In the genomic region with DNA sequence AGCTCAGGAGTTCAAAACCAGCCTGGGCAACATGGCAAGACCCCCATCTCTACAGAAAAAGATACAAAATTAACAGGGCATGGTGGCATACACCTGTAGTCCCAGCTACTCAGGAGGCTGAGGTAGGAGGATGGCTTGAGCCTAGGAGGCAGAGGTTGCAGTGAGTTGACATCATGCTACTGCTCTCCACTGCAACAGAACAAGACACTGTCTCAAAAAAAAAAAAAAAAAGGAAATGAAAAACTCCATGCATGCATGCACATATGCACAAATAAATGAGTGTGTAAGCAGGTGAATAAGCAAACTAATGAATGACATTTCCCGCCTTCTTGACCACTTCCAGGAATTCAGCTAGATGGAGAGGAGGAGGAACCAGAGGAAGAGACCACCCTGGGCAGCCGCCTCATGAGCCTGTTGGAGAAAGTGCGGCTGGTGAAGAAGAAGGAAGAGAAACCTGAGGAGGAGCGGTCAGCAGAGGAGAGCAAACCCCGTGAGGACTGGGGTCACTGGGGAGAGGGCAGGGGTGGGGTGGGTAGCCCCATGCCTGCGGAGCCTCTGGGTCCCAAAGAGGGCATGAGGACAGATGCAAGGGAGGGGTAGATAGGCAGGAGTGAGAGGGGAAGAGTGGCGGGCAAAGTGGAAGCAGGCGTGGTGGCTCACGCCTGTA, we compare ENCODE assay signal across 1 cellular context.
TF ChIP-seq lines count a peak whose summit lies in the region.

No MANE protein-coding gene starts in this region.

TF ChIP-seq in GM12878, 131 proteins besides CTCF, POLR2A, EP300 and RAD21:
- TF ChIP-seq BRCA1 (IDR thresholded peaks at IDR 0.05; ENCODE audit: low read depth, low read length), result no peak
- peak; percentile 20; the same call in 1 of the 2 replicates for TF ChIP-seq SPI1 (IDR thresholded peaks at IDR 0.05; ENCODE audit: borderline replicate concordance, insufficient read depth, low read depth, low read length)
- TF ChIP-seq NBN (IDR thresholded peaks at IDR 0.05), result 0 out of 2 replicates have a peak, but pooled peaks have one; percentile 46
- TF ChIP-seq MEF2A (IDR thresholded peaks at IDR 0.05; ENCODE audit: insufficient read depth, low read depth, low read length), result no peak
- no peak for TF ChIP-seq RCOR1 (conservative IDR thresholded peaks at IDR 0.05; ENCODE audit: low read depth, low read length)
- peak; percentile 38 for TF ChIP-seq ATF7 (IDR thresholded peaks at IDR 0.05; ENCODE audit: low read depth)
- TF ChIP-seq BMI1 (IDR thresholded peaks at IDR 0.05; ENCODE audit: borderline replicate concordance), result no peak
- no peak for TF ChIP-seq KAT2A (conservative IDR thresholded peaks at IDR 0.05; ENCODE audit: control insufficient read depth, low read depth, low read length)
- no peak for TF ChIP-seq ASH2L (IDR thresholded peaks at IDR 0.05; ENCODE audit: borderline replicate concordance, low read depth)
- TF ChIP-seq ZNF384 (IDR thresholded peaks at IDR 0.05; ENCODE audit: borderline replicate concordance, low read depth, low read length), result peak; percentile 37; the same call in 1 of the 2 replicates
- TF ChIP-seq RUNX3 (IDR thresholded peaks at IDR 0.05; ENCODE audit: low read length), result no peak
- peak; percentile 44 for TF ChIP-seq MEF2B (IDR thresholded peaks at IDR 0.05; ENCODE audit: partially characterized antibody, poor library complexity, severe bottlenecking)
- TF ChIP-seq GABPA (IDR thresholded peaks at IDR 0.05; ENCODE audit: low read depth), result no peak
- TF ChIP-seq ATF3 (IDR thresholded peaks at IDR 0.05; ENCODE audit: borderline replicate concordance, extremely low read depth, low read depth, low read length), result no peak
- TF ChIP-seq, protein P1, sequence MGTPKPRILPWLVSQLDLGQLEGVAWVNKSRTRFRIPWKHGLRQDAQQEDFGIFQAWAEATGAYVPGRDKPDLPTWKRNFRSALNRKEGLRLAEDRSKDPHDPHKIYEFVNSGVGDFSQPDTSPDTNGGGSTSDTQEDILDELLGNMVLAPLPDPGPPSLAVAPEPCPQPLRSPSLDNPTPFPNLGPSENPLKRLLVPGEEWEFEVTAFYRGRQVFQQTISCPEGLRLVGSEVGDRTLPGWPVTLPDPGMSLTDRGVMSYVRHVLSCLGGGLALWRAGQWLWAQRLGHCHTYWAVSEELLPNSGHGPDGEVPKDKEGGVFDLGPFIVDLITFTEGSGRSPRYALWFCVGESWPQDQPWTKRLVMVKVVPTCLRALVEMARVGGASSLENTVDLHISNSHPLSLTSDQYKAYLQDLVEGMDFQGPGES (IDR thresholded peaks at IDR 0.05), result no peak
